Comparison of ENCODE assay signal across 24 cellular contexts in the genomic region with DNA sequence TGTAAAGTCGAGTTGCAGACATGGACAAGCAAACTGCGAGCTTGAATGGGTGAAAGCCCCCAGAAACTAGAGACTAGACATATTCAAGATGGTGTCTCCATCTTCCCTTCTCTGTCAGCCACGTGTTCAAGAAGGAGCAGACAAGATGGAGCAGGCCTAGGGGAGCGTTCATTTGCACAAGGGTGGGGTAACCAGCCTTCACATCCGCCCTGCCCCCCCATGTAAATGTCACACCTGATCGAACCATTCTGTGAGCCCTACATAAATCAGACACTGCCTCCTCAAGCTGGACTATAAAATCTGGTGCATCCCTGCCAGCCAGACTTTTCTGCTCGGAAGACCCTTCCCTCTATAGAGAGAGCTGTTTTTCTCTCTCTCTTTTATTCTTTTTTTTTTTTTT.
"Had no signal": no experiment of that assay in that cellular context is flagged by ENCODE, and none has a peak within 500 bp of the region (broad histone marks: within the 10 kb centered on the region; RNA-seq: fewer than 3 reads in every experiment).

No MANE protein-coding gene starts in this region.

- H3K27ac Mint-ChIP-seq: stimulated activated effector memory CD8-positive, alpha-beta T cell treated with anti-CD3 and anti-CD28 coated beads, Interleukin-12 subunit alpha, Interleukin-12 subunit beta, amount 100 ng/mL, for 72 hours; stimulated activated memory B cell treated with anti-CD40 and anti-IgM and Interleukin-4, amounts not matched to agents 10 μg/mL and 1 μg/mL and 100 μg/mL, for 72 hours; stimulated activated naive B cell treated with anti-CD40 and anti-IgM and Interleukin-4, amounts not matched to agents 10 μg/mL and 1 μg/mL and 100 μg/mL, for 72 hours; stimulated activated naive CD8-positive, alpha-beta T cell treated with anti-CD3 and anti-CD28 coated beads, Interleukin-15, Interleukin-2, amounts not matched to agents 100 ng/mL and 50 ng/mL, for 24 hours; type B pancreatic cell had no signal

- H3K4me1 Mint-ChIP-seq: stimulated activated effector memory CD8-positive, alpha-beta T cell treated with anti-CD3 and anti-CD28 coated beads, Interleukin-12 subunit alpha, Interleukin-12 subunit beta, amount 100 ng/mL, for 72 hours; stimulated activated memory B cell treated with anti-CD40 and anti-IgM and Interleukin-4, amounts not matched to agents 10 μg/mL and 1 μg/mL and 100 μg/mL, for 72 hours; stimulated activated naive B cell treated with anti-CD40 and anti-IgM and Interleukin-4, amounts not matched to agents 10 μg/mL and 1 μg/mL and 100 μg/mL, for 72 hours; stimulated activated naive CD8-positive, alpha-beta T cell treated with anti-CD3 and anti-CD28 coated beads, Interleukin-15, amount 100 ng/mL, for 72 hours had no signal

- H3K36me3 Mint-ChIP-seq: stimulated activated effector memory CD8-positive, alpha-beta T cell treated with anti-CD3 and anti-CD28 coated beads, Interleukin-12 subunit alpha, Interleukin-12 subunit beta, amount 100 ng/mL, for 72 hours; stimulated activated memory B cell treated with anti-CD40 and anti-IgM and Interleukin-4, amounts not matched to agents 10 μg/mL and 1 μg/mL and 100 μg/mL, for 72 hours; stimulated activated naive B cell treated with anti-CD40 and anti-IgM and Interleukin-4, amounts not matched to agents 10 μg/mL and 1 μg/mL and 100 μg/mL, for 72 hours; type B pancreatic cell had no signal

- H3K9me3 Mint-ChIP-seq: stimulated activated effector memory CD8-positive, alpha-beta T cell treated with anti-CD3 and anti-CD28 coated beads, Interleukin-12 subunit alpha, Interleukin-12 subunit beta, amount 100 ng/mL, for 72 hours; stimulated activated memory B cell treated with anti-CD40 and anti-IgM and Interleukin-4, amounts not matched to agents 10 μg/mL and 1 μg/mL and 100 μg/mL, for 72 hours; stimulated activated naive B cell treated with anti-CD40 and anti-IgM and Interleukin-4, amounts not matched to agents 10 μg/mL and 1 μg/mL and 100 μg/mL, for 72 hours; stimulated activated naive CD8-positive, alpha-beta T cell treated with anti-CD3 and anti-CD28 coated beads, Interleukin-15, amount 100 ng/mL, for 72 hours; stimulated activated naive CD8-positive, alpha-beta T cell treated with anti-CD3 and anti-CD28 coated beads, Interleukin-15, Interleukin-2, amounts not matched to agents 100 ng/mL and 50 ng/mL, for 24 hours; type B pancreatic cell had no signal

- H3K4me3 Mint-ChIP-seq: stimulated activated effector memory CD8-positive, alpha-beta T cell treated with anti-CD3 and anti-CD28 coated beads, Interleukin-12 subunit alpha, Interleukin-12 subunit beta, amount 100 ng/mL, for 72 hours; stimulated activated memory B cell treated with anti-CD40 and anti-IgM and Interleukin-4, amounts not matched to agents 10 μg/mL and 1 μg/mL and 100 μg/mL, for 72 hours; stimulated activated naive B cell treated with anti-CD40 and anti-IgM and Interleukin-4, amounts not matched to agents 10 μg/mL and 1 μg/mL and 100 μg/mL, for 72 hours; stimulated activated naive CD8-positive, alpha-beta T cell treated with anti-CD3 and anti-CD28 coated beads, Interleukin-15, amount 100 ng/mL, for 72 hours; stimulated activated naive CD8-positive, alpha-beta T cell treated with anti-CD3 and anti-CD28 coated beads, Interleukin-15, Interleukin-2, amounts not matched to agents 100 ng/mL and 50 ng/mL, for 24 hours; type B pancreatic cell had no signal

- DNase-seq: stimulated activated CD4-positive, alpha-beta T cell treated with anti-CD3 and anti-CD28 coated beads, Interleukin-2, amount 100 ng/mL, for 48 hours; stimulated activated CD4-positive, alpha-beta T cell treated with anti-CD3 and anti-CD28 coated beads, Interleukin-4, amount 100 ng/mL, for 1 hour; stimulated activated CD4-positive, alpha-beta T cell treated with anti-CD3 and anti-CD28 coated beads, Interleukin-4, amount 100 ng/mL, for 24 hours; stimulated activated CD4-positive, alpha-beta T cell treated with anti-CD3 and anti-CD28 coated beads, Interleukin-4, amount 100 ng/mL, for 4 hours; stimulated activated CD8-positive, alpha-beta memory T cell treated with anti-CD3 and anti-CD28 coated beads, Interleukin-4, amount 100 ng/mL, for 48 hours; stimulated activated naive B cell treated with anti-CD40 and anti-IgM and Interleukin-4, amounts not matched to agents 10 μg/mL and 1 μg/mL and 100 μg/mL, for 72 hours; stimulated activated naive CD4-positive, alpha-beta T cell; stimulated activated naive CD4-positive, alpha-beta T cell treated with Interleukin-2 at 50 U/mL for 16 hours; stimulated activated naive CD8-positive, alpha-beta T cell treated with anti-CD3 and anti-CD28 coated beads, Interleukin-15, amount 100 ng/mL, for 72 hours; stimulated activated naive CD8-positive, alpha-beta T cell treated with anti-CD3 and anti-CD28 coated beads, Interleukin-15, Interleukin-2, amounts not matched to agents 100 U/mL and 50 U/mL, for 24 hours; stomach; substantia nigra; testis; thyroid gland; tibial artery; transverse colon; trophoblast cell; upper lobe of left lung; upper lobe of right lung; uterus had no signal

- ATAC-seq: stimulated activated effector memory CD8-positive, alpha-beta T cell treated with anti-CD3 and anti-CD28 coated beads, Interleukin-12 subunit alpha, Interleukin-12 subunit beta, amount 100 ng/mL, for 72 hours; stimulated activated memory B cell treated with anti-CD40 and anti-IgM and Interleukin-4, amounts not matched to agents 10 μg/mL and 1 μg/mL and 100 μg/mL, for 72 hours; stimulated activated naive B cell treated with anti-CD40 and anti-IgM and Interleukin-4, amounts not matched to agents 10 μg/mL and 1 μg/mL and 100 μg/mL, for 72 hours; stimulated activated naive CD8-positive, alpha-beta T cell treated with anti-CD3 and anti-CD28 coated beads, Interleukin-15, amount 100 ng/mL, for 72 hours; stimulated activated naive CD8-positive, alpha-beta T cell treated with anti-CD3 and anti-CD28 coated beads, Interleukin-15, Interleukin-2, amounts not matched to agents 100 U/mL and 50 U/mL, for 24 hours; upper lobe of right lung had no signal

- H3K27me3 Mint-ChIP-seq: stimulated activated naive CD8-positive, alpha-beta T cell treated with anti-CD3 and anti-CD28 coated beads, Interleukin-15, amount 100 ng/mL, for 72 hours had no signal
